ENCODE assay signal across 22 cellular contexts in genomic region chr3:139301654-139302053, GRCh38. TPM values are rescaled to one million over a fixed set of nuclear protein-coding genes. Genes with fewer than 3 reads are reported as not detected.
DNase-seq lines count a peak whose midpoint lies in the region; ATAC-seq, FAIRE-seq and TF ChIP-seq lines count a peak whose summit lies in the region.
"Had no signal": no experiment of that assay in that cellular context is flagged by ENCODE, and none has a peak within 500 bp of the region (broad histone marks: within the 10 kb centered on the region; RNA-seq: fewer than 3 reads in every experiment).

No MANE protein-coding gene starts in this region.

- H3K4me3 ChIP-seq in left ventricle myocardium inferior = no peak overlapping the region
- H3K4me3 ChIP-seq in right atrium auricular region = no peak overlapping the region
- H3K4me3 ChIP-seq in mesenchymal stem cell (ENCODE audit: insufficient read depth in 1 of 2, low read depth in 1 of 2, low read length in 2 of 2) = no peak overlapping the region
- H3K4me3 ChIP-seq: stomach had no signal

- H3K4me3 Mint-ChIP-seq in WTC11 = no peak overlapping the region
- H3K4me3 Mint-ChIP-seq: activated B cell treated with CpG ODN at 0.5 μM for 24 hours; activated CD8-positive, alpha-beta T cell treated with anti-CD3 and anti-CD28 coated beads for 36 hours; activated naive CD4-positive, alpha-beta T cell treated with anti-CD3 and anti-CD28 coated beads for 36 hours; IgD-negative memory B cell; nephron; type B pancreatic cell had no signal

- H3K27me3 Mint-ChIP-seq in WTC11 (ENCODE audit: low read depth) = no peaks in the 10 kb centered on the region
- H3K27me3 Mint-ChIP-seq: activated B cell treated with CpG ODN at 0.5 μM for 24 hours; activated CD8-positive, alpha-beta T cell treated with anti-CD3 and anti-CD28 coated beads for 36 hours had no signal

- H3K4ac ChIP-seq in mesenchymal stem cell (ENCODE audit: low read depth in 1 of 2, low read length in 2 of 2) = peak overlapping the region; percentile 71 to 79

- ATAC-seq in SK-N-SH treated with all-trans-retinoic acid at 6 μM for 48 hours (peak; percentile 9), WTC11 (no peak)
- ATAC-seq: activated CD8-positive, alpha-beta T cell treated with anti-CD3 and anti-CD28 coated beads for 36 hours had no signal

- peak overlapping the region; percentile 44 for H3K9ac ChIP-seq in mesenchymal stem cell (ENCODE audit: low read length)

- H3K4me1 ChIP-seq in left ventricle myocardium inferior (peaks cover 31% of the 10 kb centered on the region), right atrium auricular region (peaks cover 0 to 8% of the 10 kb centered on the region in 2 donors), mesenchymal stem cell (ENCODE audit: control insufficient read depth, insufficient read depth, low read depth, low read length) (peaks cover 31% of the 10 kb centered on the region)
- H3K4me1 ChIP-seq: stomach had no signal

- H3K27me3 ChIP-seq in left ventricle myocardium inferior (ENCODE audit: low read depth) (no peaks in the 10 kb centered on the region), right atrium auricular region (no peaks in the 10 kb centered on the region), mesenchymal stem cell (ENCODE audit: control insufficient read depth in 1 of 2, insufficient read depth in 1 of 2, low read length in 2 of 2) (no peaks in the 10 kb centered on the region)
- H3K27me3 ChIP-seq: stomach had no signal

- H3K18ac ChIP-seq in mesenchymal stem cell (ENCODE audit: low read depth in 1 of 2, low read length in 2 of 2) = peak overlapping the region; percentile 88 to 94

- H3K79me1 ChIP-seq in mesenchymal stem cell (replicated peaks; ENCODE audit: low read length, poor library complexity, severe bottlenecking) = no peaks in the 10 kb centered on the region

- H3K23ac ChIP-seq in mesenchymal stem cell (ENCODE audit: low read length in 2 of 2) = peak overlapping the region in 1 of 2 experiments; percentile 37

- H2AFZ ChIP-seq in mesenchymal stem cell (ENCODE audit: low read depth, low read length) = no peak overlapping the region

- FAIRE-seq in GM19239 (lab: Jason Lieb, UNC) = no peak
- FAIRE-seq: colon, D721Med had no signal

- peak overlapping the region in 1 of 2 experiments; percentile 70 for H3K14ac ChIP-seq in mesenchymal stem cell (ENCODE audit: low read length in 2 of 2)

- H3K9me3 ChIP-seq in left ventricle myocardium inferior (replicated peaks) (no peaks in the 10 kb centered on the region), right atrium auricular region (no peaks in the 10 kb centered on the region), mesenchymal stem cell (ENCODE audit: control insufficient read depth, low read length) (no peaks in the 10 kb centered on the region)
- H3K9me3 ChIP-seq: stomach had no signal

- H2BK120ac ChIP-seq in mesenchymal stem cell (ENCODE audit: low read depth, low read length) = peak overlapping the region; percentile 65

- no peak for DNase-seq in left ventricle myocardium inferior
- no peak for DNase-seq in right atrium auricular region (ENCODE audit: low spot score)
- no peak for DNase-seq in mesenchymal stem cell
- DNase-seq in germinal center (ENCODE audit: low spot score) = no peak
- DNase-seq in stimulated activated CD4-positive, alpha-beta T cell treated with anti-CD3 and anti-CD28 coated beads, Interleukin-4, amount 100 ng/mL, for 24 hours = no peak
- no peak for DNase-seq in WTC11 (ENCODE audit: low spot score)
- no peak for DNase-seq in GM19239 (ENCODE audit: insufficient read length, low spot score)
- DNase-seq: activated B cell treated with CpG ODN at 0.5 μM for 24 hours; activated CD8-positive, alpha-beta T cell treated with anti-CD3 and anti-CD28 coated beads for 36 hours; activated naive CD4-positive, alpha-beta T cell treated with anti-CD3 and anti-CD28 coated beads for 36 hours; C1 segment of cervical spinal cord; glutamatergic neuron; NCI-H1694; NCI-H2171 treated with DMSO at 0.1 percent for 48 hours; stimulated activated CD4-positive, alpha-beta T cell treated with anti-CD3 and anti-CD28 coated beads, Interleukin-2, amount 100 ng/mL, for 48 hours; stomach had no signal

- CTCF ChIA-PET in WTC11 (lab: Charles Lee) = interaction anchor here (1.0 to 2.4 kb wide), 5 partner anchors 13 to 366 kb away, joined by 3 to 9 read pairs (median 6); no protein-coding TSS in a partner anchor

- no peak overlapping the region for H3K27ac Mint-ChIP-seq in WTC11
- H3K27ac Mint-ChIP-seq: activated B cell treated with CpG ODN at 0.5 μM for 24 hours; activated CD8-positive, alpha-beta T cell treated with anti-CD3 and anti-CD28 coated beads for 36 hours; activated naive CD4-positive, alpha-beta T cell treated with anti-CD3 and anti-CD28 coated beads for 36 hours; IgD-negative memory B cell; nephron; type B pancreatic cell had no signal

- H3K9me3 Mint-ChIP-seq in WTC11 = peaks cover 11% of the 10 kb centered on the region; the same call in 1 of the 2 replicates
- H3K9me3 Mint-ChIP-seq: activated B cell treated with CpG ODN at 0.5 μM for 24 hours; activated CD8-positive, alpha-beta T cell treated with anti-CD3 and anti-CD28 coated beads for 36 hours; activated naive CD4-positive, alpha-beta T cell treated with anti-CD3 and anti-CD28 coated beads for 36 hours; IgD-negative memory B cell; nephron; type B pancreatic cell had no signal

- no peaks in the 10 kb centered on the region for H3K36me3 ChIP-seq in left ventricle myocardium inferior
- H3K36me3 ChIP-seq in right atrium auricular region = no peaks in the 10 kb centered on the region
- no peaks in the 10 kb centered on the region for H3K36me3 ChIP-seq in mesenchymal stem cell (ENCODE audit: control insufficient read depth in 1 of 2, insufficient read depth in 2 of 2, low read depth in 1 of 2, low read length in 2 of 2)
- H3K36me3 ChIP-seq: stomach had no signal

- H2BK15ac ChIP-seq in mesenchymal stem cell (ENCODE audit: low read depth, poor library complexity, severe bottlenecking) = peak overlapping the region; percentile 92

- intact Hi-C loops in left ventricle myocardium inferior (cut with micrococcal nuclease) = no loop called here

- peak overlapping the region; percentile 59 for H2BK5ac ChIP-seq in mesenchymal stem cell (ENCODE audit: low read depth, low read length, poor library complexity, severe bottlenecking)

- H4K91ac ChIP-seq in mesenchymal stem cell (ENCODE audit: low read length) = peak overlapping the region; percentile 95

- TF ChIP-seq CTCF in left ventricle myocardium inferior (IDR thresholded peaks at IDR 0.05; ENCODE audit: borderline replicate concordance) (no peak), right atrium auricular region (IDR thresholded peaks at IDR 0.05) (no peak), WTC11 (IDR thresholded peaks at IDR 0.05) (no peak)

- H3K4me1 Mint-ChIP-seq in WTC11 = peaks cover 14% of the 10 kb centered on the region
- H3K4me1 Mint-ChIP-seq: activated B cell treated with CpG ODN at 0.5 μM for 24 hours, IgD-negative memory B cell, nephron had no signal

- WGBS in mesenchymal stem cell = 64% methylated on average over 4 of the region's 4 CpGs

- POLR2A ChIA-PET in WTC11 (lab: Charles Lee) = no interaction called here

- H2AK5ac ChIP-seq in mesenchymal stem cell (ENCODE audit: low read length, severe bottlenecking) = peak overlapping the region; percentile 98

- H4K8ac ChIP-seq in mesenchymal stem cell (ENCODE audit: low read length) = peak overlapping the region; percentile 97

- no peaks in the 10 kb centered on the region for H3K36me3 Mint-ChIP-seq in WTC11
- H3K36me3 Mint-ChIP-seq: IgD-negative memory B cell, type B pancreatic cell had no signal

- no peak overlapping the region for H3K4me2 ChIP-seq in mesenchymal stem cell (ENCODE audit: low read length, poor library complexity, severe bottlenecking)

- peak overlapping the region; percentile 95 to 97 for H2BK12ac ChIP-seq in mesenchymal stem cell (ENCODE audit: low read length in 2 of 2)

- H3K27ac ChIP-seq in left ventricle myocardium inferior (replicated peaks) = peak overlapping the region; percentile 61
- H3K27ac ChIP-seq in right atrium auricular region = peak overlapping the region in 1 of 2 donors; percentile 54
- peak overlapping the region; percentile 91 for H3K27ac ChIP-seq in mesenchymal stem cell (ENCODE audit: low read length, poor library complexity, severe bottlenecking)
- H3K27ac ChIP-seq: stomach had no signal

TF ChIP-seq in SK-N-SH treated with all-trans-retinoic acid at 6 μM for 48 hours, 23 proteins besides CTCF, POLR2A, EP300 and RAD21 (continues in another document):
- TF ChIP-seq TOX (CRISPR knock-in tag; IDR thresholded peaks at IDR 0.05; ENCODE audit: borderline replicate concordance) = no peak
- TF ChIP-seq ESRRG (CRISPR knock-in tag; IDR thresholded peaks at IDR 0.05) = no peak
- TF ChIP-seq ARNTL (CRISPR knock-in tag; IDR thresholded peaks at IDR 0.05; ENCODE audit: borderline replicate concordance, low read depth) = no peak

TF ChIP-seq in WTC11, 78 proteins besides CTCF, POLR2A, EP300 and RAD21 (continues in another document):
- TF ChIP-seq RELA (CRISPR knock-in tag; IDR thresholded peaks at IDR 0.05; ENCODE audit: borderline replicate concordance) = no peak
- TF ChIP-seq ZNF138 (CRISPR knock-in tag; conservative IDR thresholded peaks at IDR 0.05) = no peak
- no peak for TF ChIP-seq CREM (CRISPR knock-in tag; IDR thresholded peaks at IDR 0.05)

RNA-seq across cellular contexts. Expression of gene MRPS22, which starts 42.2 kb away (rescaled TPM):
- 87.7 TPM for total RNA-seq in left ventricle myocardium inferior
- total RNA-seq in right atrium auricular region = 10 to 100 TPM; 46.9 to 78.2 TPM
- polyA plus RNA-seq in mesenchymal stem cell (2013, experiment 1 of 2) = 47.0 TPM
- 48.0 TPM for polyA plus RNA-seq in mesenchymal stem cell (2013, experiment 2 of 2)
- 43.3 to 44.6 TPM (median 43.5 TPM) in 3 replicates for total RNA-seq in WTC11 (2021)
